Comparison of ENCODE assay signal across 13 cellular contexts in the genomic region with DNA sequence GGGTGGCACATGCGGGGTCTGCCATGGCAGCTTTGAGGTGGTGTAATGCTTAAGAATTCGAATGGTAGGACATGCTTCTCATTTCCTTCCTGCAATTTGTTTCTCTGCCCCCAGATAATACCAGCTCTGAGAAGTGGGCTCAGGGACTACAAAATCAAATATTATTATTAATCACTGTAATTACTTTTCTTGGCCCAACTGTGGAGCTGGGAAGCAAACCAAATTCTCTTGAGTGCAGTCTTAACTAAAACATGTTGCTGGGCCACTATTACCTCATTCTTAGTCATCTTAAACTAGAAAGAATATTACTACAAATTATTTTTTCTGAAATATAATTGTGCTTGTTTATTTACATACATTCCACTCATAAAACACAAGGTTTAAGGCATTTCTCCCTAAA.
A peak's percentile ranks its signal among the peaks of the same experiment; 100 is the strongest.
DNase-seq lines count a peak whose midpoint lies in the region; ATAC-seq and TF ChIP-seq lines count a peak whose summit lies in the region.
"Had no signal": no experiment of that assay in that cellular context is flagged by ENCODE, and none has a peak within 500 bp of the region (broad histone marks: within the 10 kb centered on the region; RNA-seq: fewer than 3 reads in every experiment).

No MANE protein-coding gene starts in this region.

- H3K4me1 ChIP-seq in gastroesophageal sphincter (peaks cover 7 to 29% (median 12%) of the 10 kb centered on the region in 3 donors), skeletal muscle tissue (ENCODE audit: control insufficient read depth in 3 of 3, insufficient read depth in 3 of 3, low read length in 3 of 3) (peaks cover 0 to 8% (median 2%) of the 10 kb centered on the region in 3 donors)

- no peaks in the 10 kb centered on the region for H3K36me3 ChIP-seq in gastroesophageal sphincter
- H3K36me3 ChIP-seq in skeletal muscle tissue (ENCODE audit: control insufficient read depth in 3 of 3, insufficient read depth in 3 of 3, low read length in 3 of 3) = no peaks in the 10 kb centered on the region
- H3K36me3 ChIP-seq: vagina had no signal

- H3K27me3 ChIP-seq in gastroesophageal sphincter = no peaks in the 10 kb centered on the region
- no peaks in the 10 kb centered on the region for H3K27me3 ChIP-seq in skeletal muscle tissue (ENCODE audit: control insufficient read depth in 3 of 3, insufficient read depth in 3 of 3, low read length in 3 of 3)
- H3K27me3 ChIP-seq: vagina had no signal

- no peak overlapping the region for H3K4me3 ChIP-seq in astrocyte of the spinal cord (ENCODE audit: low read depth, low read length)
- H3K4me3 ChIP-seq in gastroesophageal sphincter = no peak overlapping the region
- no peak overlapping the region for H3K4me3 ChIP-seq in skeletal muscle tissue (ENCODE audit: low read length in 3 of 3)
- H3K4me3 ChIP-seq: vagina had no signal

- H3K9me3 ChIP-seq in gastroesophageal sphincter = no peaks in the 10 kb centered on the region
- H3K9me3 ChIP-seq in skeletal muscle tissue (ENCODE audit: control insufficient read depth in 3 of 3, low read length in 3 of 3) = no peaks in the 10 kb centered on the region
- H3K9me3 ChIP-seq: vagina had no signal

- TF ChIP-seq EP300 in gastroesophageal sphincter (IDR thresholded peaks at IDR 0.05) = no peak

- DNase-seq in GM04504 (ENCODE audit: low read depth) = peak; percentile 28
- DNase-seq in astrocyte of the spinal cord (ENCODE audit: low read depth, low spot score) = peak; percentile 80
- no peak for DNase-seq in hippocampal formation (lab: John Stamatoyannopoulos, UW)
- no peak for DNase-seq in activated CD4-positive, alpha-beta T cell treated with anti-CD3 and anti-CD28 coated beads, Interleukin-2, amount 50 U/mL, for 4 hours
- DNase-seq: Caco-2, H7, head of caudate nucleus, NCI-H446 had no signal

- TF ChIP-seq CTCF in astrocyte of the spinal cord (IDR thresholded peaks at IDR 0.05; ENCODE audit: low read depth, low read length) (no peak), gastroesophageal sphincter (IDR thresholded peaks at IDR 0.05) (no peak)

- 41 to 66% methylated on average over 2 of the region's 2 CpGs for WGBS in gastroesophageal sphincter (ENCODE audit: low coverage in 1 of 2), 2 donors

- ATAC-seq in gastroesophageal sphincter (peak; percentile 47), GM19452 (IDR thresholded peaks at IDR 0.05; ENCODE audit: unreplicated experiment) (no peak), HG03280 (IDR thresholded peaks at IDR 0.05; ENCODE audit: unreplicated experiment) (no peak)

- in situ Hi-C loops in astrocyte of the spinal cord (cut with HindIII; ENCODE audit: low sequenced_read_pairs) = no loop called here

- H3K27ac ChIP-seq in gastroesophageal sphincter (peak overlapping the region in 3 of 4 donors; percentile 36 to 67 (median 51)), skeletal muscle tissue (ENCODE audit: low read depth, low read length) (peak overlapping the region; percentile 28)
- H3K27ac ChIP-seq: vagina had no signal

- TF ChIP-seq POLR2A in gastroesophageal sphincter (IDR thresholded peaks at IDR 0.05) = no peak

- no peak overlapping the region for H3K9ac ChIP-seq in skeletal muscle tissue (ENCODE audit: low read depth in 1 of 3, low read length in 3 of 3)

Comparison
In these comparisons a context has a peak if more than half of its experiments do, and no peak if none do; other contexts are left out.
1. DNase-seq: peak in GM04504 (single experiment) and astrocyte of the spinal cord (single experiment); none in hippocampal formation (0 of 2) and activated CD4-positive, alpha-beta T cell treated with anti-CD3 and anti-CD28 coated beads, Interleukin-2, amount 50 U/mL, for 4 hours (0 of 2).